Comparison of ENCODE assay signal across 1 cellular context in genomic region chr16:3454631-3455147, GRCh38.
TF ChIP-seq lines count a peak whose summit lies in the region.

No MANE protein-coding gene starts in this region.

TF ChIP-seq in HepG2, 621 proteins besides CTCF, POLR2A, EP300 and RAD21 (continued from another document):
- TF ChIP-seq ZNF639 (CRISPR knock-in tag; conservative IDR thresholded peaks at IDR 0.05) = no peak
- TF ChIP-seq ZNF790 (CRISPR knock-in tag; IDR thresholded peaks at IDR 0.05; ENCODE audit: borderline replicate concordance) = no peak
- no peak for TF ChIP-seq ZNF101 (CRISPR knock-in tag; IDR thresholded peaks at IDR 0.05; ENCODE audit: borderline replicate concordance, low read depth)
- no peak for TF ChIP-seq FOXP4 (CRISPR knock-in tag; IDR thresholded peaks at IDR 0.05)
- TF ChIP-seq NCOA1 (CRISPR knock-in tag; IDR thresholded peaks at IDR 0.05) = 0 out of 2 replicates have a peak, but pooled peaks have one; percentile 32
- no peak for TF ChIP-seq RBM22 (optimal IDR thresholded peaks at IDR 0.05; ENCODE audit: low read length)
